25 cellular contexts compared by ENCODE assay signal in the genomic region with DNA sequence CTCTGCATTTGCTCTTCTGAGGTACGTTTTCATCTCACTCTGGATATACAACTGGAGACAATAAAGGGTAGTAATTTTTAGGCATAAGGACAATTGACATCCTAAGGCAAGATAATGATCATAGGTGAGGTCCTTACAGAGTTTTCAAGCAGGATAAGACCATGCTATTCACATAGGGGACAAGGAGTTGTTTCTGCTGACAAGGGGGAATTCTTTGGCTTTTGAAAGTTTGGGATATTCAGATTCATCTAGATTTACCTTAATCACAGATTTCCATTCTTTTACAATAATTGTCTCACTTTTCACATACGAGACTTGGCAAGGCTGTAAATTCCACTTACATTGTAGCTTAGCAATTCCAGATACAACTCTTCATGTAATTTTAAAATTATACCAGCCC.
A peak's percentile ranks its signal among the peaks of the same experiment; 100 is the strongest.
DNase-seq lines count a peak whose midpoint lies in the region; ATAC-seq, FAIRE-seq and TF ChIP-seq lines count a peak whose summit lies in the region.
"Had no signal": no experiment of that assay in that cellular context is flagged by ENCODE, and none has a peak within 500 bp of the region (broad histone marks: within the 10 kb centered on the region; RNA-seq: fewer than 3 reads in every experiment).

No MANE protein-coding gene starts in this region.

- H3K79me2 ChIP-seq in mammary epithelial cell (ENCODE audit: insufficient read depth, low read length), result no peaks in the 10 kb centered on the region
- no peaks in the 10 kb centered on the region for H3K79me2 ChIP-seq in PC-3 (ENCODE audit: low read length)

- TF ChIP-seq CTCF in MCF 10A (IDR thresholded peaks at IDR 0.05; ENCODE audit: unreplicated experiment) (no peak), mammary epithelial cell (conservative IDR thresholded peaks at IDR 0.05 in 1 of 2, IDR thresholded peaks at IDR 0.05 in 1 of 2; ENCODE audit: extremely low read depth in 1 of 2, insufficient read depth in 1 of 2, low read depth in 1 of 2, low read length in 2 of 2) (no peak), A549 (IDR thresholded peaks at IDR 0.05) (no peak), PC-3 (conservative IDR thresholded peaks at IDR 0.05; ENCODE audit: low read depth, low read length) (no peak), dorsolateral prefrontal cortex (IDR thresholded peaks at IDR 0.05 in 54 of 56, conservative IDR thresholded peaks at IDR 0.05 in 2 of 56; ENCODE audit: low read depth in 1 of 56, partially characterized antibody in 56 of 56) (no peak), lower lobe of right lung (IDR thresholded peaks at IDR 0.05) (no peak)

- H3K9me3 ChIP-seq in mammary epithelial cell (replicated peaks; ENCODE audit: insufficient read depth, low read length) (no peaks in the 10 kb centered on the region), A549 (no peaks in the 10 kb centered on the region), PC-3 (ENCODE audit: low read length) (no peaks in the 10 kb centered on the region), lower lobe of right lung (no peaks in the 10 kb centered on the region)
- H3K9me3 ChIP-seq: BE2C, BLaER1 had no signal

- ATAC-seq in A549, result no peak
- no peak for ATAC-seq in PC-3
- ATAC-seq in lower lobe of right lung, result no peak

- no peaks in the 10 kb centered on the region for H3K36me3 Mint-ChIP-seq in MCF 10A (ENCODE audit: insufficient read depth, unreplicated experiment)
- H3K36me3 Mint-ChIP-seq: CD14-positive monocyte; CD4-positive, alpha-beta memory T cell; CD4-positive, CD25-positive, alpha-beta regulatory T cell; CD8-positive, alpha-beta memory T cell had no signal

- H3F3A ChIP-seq in PC-3 (ENCODE audit: low read length, unreplicated experiment), result no peaks in the 10 kb centered on the region

- H3K4me1 Mint-ChIP-seq in MCF 10A (ENCODE audit: insufficient read depth, unreplicated experiment), result no peaks in the 10 kb centered on the region
- H3K4me1 Mint-ChIP-seq: CD14-positive monocyte; CD4-positive, alpha-beta memory T cell; CD4-positive, CD25-positive, alpha-beta regulatory T cell; CD8-positive, alpha-beta memory T cell had no signal

- H3K27ac Mint-ChIP-seq in MCF 10A (ENCODE audit: low read depth, unreplicated experiment), result peak overlapping the region; percentile 35
- H3K27ac Mint-ChIP-seq: CD14-positive monocyte; CD4-positive, alpha-beta memory T cell; CD4-positive, CD25-positive, alpha-beta regulatory T cell; CD8-positive, alpha-beta memory T cell had no signal

- H3K4me2 ChIP-seq in mammary epithelial cell (ENCODE audit: insufficient read depth, low read depth, low read length) (no peak overlapping the region), A549 (no peak overlapping the region), PC-3 (ENCODE audit: low read length) (no peak overlapping the region)
- H3K4me2 ChIP-seq: BLaER1 had no signal

- H3K9me2 ChIP-seq in PC-3 (replicated peaks; ENCODE audit: low read length), result no peaks in the 10 kb centered on the region

- no peaks in the 10 kb centered on the region for H3K9me3 Mint-ChIP-seq in MCF 10A (ENCODE audit: unreplicated experiment)

- H3K27me3 Mint-ChIP-seq in MCF 10A (ENCODE audit: insufficient read depth, unreplicated experiment), result no peaks in the 10 kb centered on the region
- H3K27me3 Mint-ChIP-seq: CD4-positive, alpha-beta memory T cell; CD4-positive, CD25-positive, alpha-beta regulatory T cell; CD8-positive, alpha-beta memory T cell had no signal

- H3K27ac ChIP-seq in mammary epithelial cell (ENCODE audit: insufficient read depth, low read depth, low read length), result no peak overlapping the region
- no peak overlapping the region for H3K27ac ChIP-seq in A549
- H3K27ac ChIP-seq in PC-3 (ENCODE audit: low read length), result no peak overlapping the region
- no peak overlapping the region for H3K27ac ChIP-seq in dorsolateral prefrontal cortex
- no peak overlapping the region for H3K27ac ChIP-seq in lower lobe of right lung
- H3K27ac ChIP-seq: 22Rv1, BLaER1 had no signal

- no peak overlapping the region for H3K4me3 Mint-ChIP-seq in MCF 10A (ENCODE audit: unreplicated experiment)
- H3K4me3 Mint-ChIP-seq: CD14-positive monocyte; CD4-positive, alpha-beta memory T cell; CD4-positive, CD25-positive, alpha-beta regulatory T cell; CD8-positive, alpha-beta memory T cell had no signal

- no peak overlapping the region for H3K9ac ChIP-seq in mammary epithelial cell (ENCODE audit: insufficient read depth, low read length)
- H3K9ac ChIP-seq in PC-3 (ENCODE audit: low read length), result no peak overlapping the region
- H3K9ac ChIP-seq: BLaER1 had no signal

- H2AFZ ChIP-seq in mammary epithelial cell (ENCODE audit: low read depth, low read length) (no peak overlapping the region), PC-3 (ENCODE audit: low read length) (peak overlapping the region; percentile 10; the same call in 1 of the 2 replicates)

- no peak for TF ChIP-seq EP300 in A549 (IDR thresholded peaks at IDR 0.05)

- no peak overlapping the region for H3K4me3 ChIP-seq in mammary epithelial cell (replicated peaks in 1 of 3; ENCODE audit: insufficient read depth in 1 of 3, low read depth in 2 of 3, low read length in 3 of 3)
- no peak overlapping the region for H3K4me3 ChIP-seq in A549
- H3K4me3 ChIP-seq in PC-3 (ENCODE audit: low read length), result no peak overlapping the region
- H3K4me3 ChIP-seq in dorsolateral prefrontal cortex, result no peak overlapping the region
- no peak overlapping the region for H3K4me3 ChIP-seq in lower lobe of right lung
- H3K4me3 ChIP-seq: BLaER1 had no signal

- no peaks in the 10 kb centered on the region for H3K4me1 ChIP-seq in mammary epithelial cell (ENCODE audit: insufficient read depth, low read length)
- H3K4me1 ChIP-seq in A549, result no peaks in the 10 kb centered on the region
- peaks cover 28% of the 10 kb centered on the region for H3K4me1 ChIP-seq in PC-3 (ENCODE audit: insufficient read depth, low read length)
- no peaks in the 10 kb centered on the region for H3K4me1 ChIP-seq in lower lobe of right lung
- H3K4me1 ChIP-seq: BE2C, BLaER1 had no signal

- TF ChIP-seq RAD21 in A549 (conservative IDR thresholded peaks at IDR 0.05 in 1 of 2, IDR thresholded peaks at IDR 0.05 in 1 of 2), result no peak

- POLR2A ChIA-PET in MCF 10A (lab: Yijun Ruan, JAX), result no interaction called here
- POLR2A ChIA-PET in A549 (lab: Yijun Ruan, JAX), result no interaction called here
- POLR2A ChIA-PET in PC-3 (lab: Charles Lee; ENCODE audit: unreplicated experiment), result no interaction called here

- no peaks in the 10 kb centered on the region for H3K36me3 ChIP-seq in mammary epithelial cell (ENCODE audit: insufficient read depth, low read length)
- no peaks in the 10 kb centered on the region for H3K36me3 ChIP-seq in PC-3 (ENCODE audit: low read depth, low read length)
- no peaks in the 10 kb centered on the region for H3K36me3 ChIP-seq in lower lobe of right lung
- H3K36me3 ChIP-seq: BE2C, BLaER1 had no signal

- FAIRE-seq in A549 (lab: Jason Lieb, UNC), result no peak
- FAIRE-seq: GM12891, GM19239 had no signal

- DNase-seq in MCF 10A (ENCODE audit: unreplicated experiment) (no peak), mammary epithelial cell (no peak), A549 (ENCODE audit: low read depth in 1 of 2, low spot score in 1 of 2) (no peak), PC-3 (no peak), dorsolateral prefrontal cortex (no peak), lower lobe of right lung (no peak)
- DNase-seq: ACHN; BE2C; C1 segment of cervical spinal cord; CD4-positive, alpha-beta memory T cell; CD4-positive, CD25-positive, alpha-beta regulatory T cell; CD8-positive, alpha-beta memory T cell; COR-L47; DMS 273 treated with DMSO at 0.1 percent for 48 hours; DMS153; DMS53; DMS79; DND-41; EL; GDM1 had no signal

- dilution Hi-C loops in mammary epithelial cell (cut with HindIII; ENCODE audit: low sequenced_read_pairs), result no loop called here

- in situ Hi-C loops in mammary epithelial cell (cut with MboI; ENCODE audit: low sequenced_read_pairs in 2 of 2), result loop anchor here in 1 of 2 donors (25.0 kb wide), 1 partner anchor 704 kb away; no protein-coding TSS in a partner anchor

- H3K27me3 ChIP-seq in mammary epithelial cell (ENCODE audit: insufficient read depth, low read length) (no peaks in the 10 kb centered on the region), PC-3 (ENCODE audit: low read length) (no peaks in the 10 kb centered on the region), dorsolateral prefrontal cortex (no peaks in the 10 kb centered on the region), lower lobe of right lung (ENCODE audit: low read depth) (no peaks in the 10 kb centered on the region)
- H3K27me3 ChIP-seq: BE2C, BLaER1 had no signal

- WGBS in mammary epithelial cell (ENCODE audit: low coverage, missing lambda C conversion rate), result 57% methylated on average over 2 of the region's 2 CpGs
- 32% methylated on average over 2 of the region's 2 CpGs for WGBS in A549 (ENCODE audit: missing lambda C conversion rate)

- H4K20me1 ChIP-seq in mammary epithelial cell (ENCODE audit: insufficient read depth, low read length) (no peaks in the 10 kb centered on the region), PC-3 (ENCODE audit: low read length) (no peaks in the 10 kb centered on the region)
- H4K20me1 ChIP-seq: BLaER1 had no signal

- intact Hi-C loops in MCF 10A (cut with micrococcal nuclease), result no loop called here
- intact Hi-C loops in mammary epithelial cell (cut with micrococcal nuclease), result no loop called here
- intact Hi-C loops in PC-3 (cut with micrococcal nuclease), result no loop called here
- intact Hi-C loops in dorsolateral prefrontal cortex (cut with DNase I), result no loop called here
- intact Hi-C loops in lower lobe of right lung (cut with DNase I), result no loop called here

- CTCF ChIA-PET in MCF 10A (lab: Yijun Ruan, JAX) (interaction anchor here (0.5 to 2.2 kb wide), 3 partner anchors 8 to 103 kb away, joined by 4 to 7 read pairs (median 4); no protein-coding TSS in a partner anchor), mammary epithelial cell (lab: Charles Lee; ENCODE audit: low non-redundant PET) (no interaction called here), A549 (lab: Yijun Ruan, JAX) (no interaction called here), PC-3 (lab: Charles Lee) (no interaction called here)

- TF ChIP-seq POLR2A in A549 (IDR thresholded peaks at IDR 0.05; ENCODE audit: low read length), result no peak

- BruUV-seq in MCF 10A (replicated peaks; lab: Mats Ljungman, UMichigan) (no TSS peak), mammary epithelial cell (replicated peaks; lab: Mats Ljungman, UMichigan) (no TSS peak), PC-3 (replicated peaks; lab: Mats Ljungman, UMichigan) (no TSS peak)

TF ChIP-seq in A549, 52 proteins besides CTCF, POLR2A, EP300 and RAD21:
- no peak for TF ChIP-seq HOXA7 (CRISPR knock-in tag; IDR thresholded peaks at IDR 0.05)
- no peak for TF ChIP-seq NFE2L2 (conservative IDR thresholded peaks at IDR 0.05; ENCODE audit: low read length)
- TF ChIP-seq SMC3 (IDR thresholded peaks at IDR 0.05), result no peak
- no peak for TF ChIP-seq POLR2AphosphoS2 (conservative IDR thresholded peaks at IDR 0.05; ENCODE audit: low read length)
- TF ChIP-seq MAFK (IDR thresholded peaks at IDR 0.05; ENCODE audit: partially characterized antibody), result peak; percentile 23
- TF ChIP-seq, protein P1, sequence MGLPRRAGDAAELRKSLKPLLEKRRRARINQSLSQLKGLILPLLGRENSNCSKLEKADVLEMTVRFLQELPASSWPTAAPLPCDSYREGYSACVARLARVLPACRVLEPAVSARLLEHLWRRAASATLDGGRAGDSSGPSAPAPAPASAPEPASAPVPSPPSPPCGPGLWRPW (IDR thresholded peaks at IDR 0.05), result no peak
- TF ChIP-seq ZC3H11A (IDR thresholded peaks at IDR 0.05), result no peak
